Comparison of ENCODE assay signal across 11 cellular contexts in the genomic region with DNA sequence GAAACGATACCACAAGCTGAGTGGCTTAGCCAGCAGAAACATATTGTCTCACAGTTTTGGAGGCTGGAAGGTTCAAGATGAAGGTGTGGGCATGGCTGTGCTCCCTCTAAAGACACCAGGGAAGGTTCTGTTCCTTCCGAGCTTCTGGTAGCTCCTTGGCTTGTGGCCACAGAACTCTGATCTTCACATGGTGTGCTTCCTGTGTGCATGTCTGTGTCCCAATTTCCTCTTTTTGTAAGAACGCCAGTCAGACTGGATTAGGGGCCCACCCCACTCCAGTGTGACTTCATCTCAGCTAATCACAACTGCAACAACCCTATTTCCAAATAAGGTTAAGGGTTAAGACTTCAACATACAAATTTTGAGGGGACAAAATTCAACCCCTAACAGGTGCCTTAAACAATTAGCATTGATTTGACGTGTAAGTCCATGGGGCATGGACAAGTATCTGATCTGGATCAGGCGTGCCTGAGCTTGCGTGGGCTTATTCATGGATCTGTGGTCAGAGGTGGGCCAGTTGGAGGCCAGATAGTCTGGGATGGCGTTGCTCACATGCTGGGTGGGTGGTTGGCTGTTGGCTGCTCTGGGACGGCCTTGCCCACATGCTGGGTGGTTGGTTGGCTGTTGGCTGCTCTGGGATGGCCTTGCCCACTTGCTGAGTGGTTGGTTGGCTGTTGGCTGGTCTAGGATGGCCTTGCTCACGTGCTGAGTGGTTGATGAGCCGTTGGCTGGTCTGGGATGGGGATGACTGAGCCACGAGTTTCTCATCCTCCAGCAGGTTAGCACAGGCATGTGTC.
DNase-seq lines count a peak whose midpoint lies in the region; FAIRE-seq and TF ChIP-seq lines count a peak whose summit lies in the region.
"Had no signal": no experiment of that assay in that cellular context is flagged by ENCODE, and none has a peak within 500 bp of the region (broad histone marks: within the 10 kb centered on the region; RNA-seq: fewer than 3 reads in every experiment).

No MANE protein-coding gene starts in this region.

- H3K27ac ChIP-seq in kidney (ENCODE audit: low read depth in 2 of 2, low read length in 2 of 2) (peak overlapping the region in 1 of 2 donors; percentile 36), thymus (ENCODE audit: low read depth) (peak overlapping the region; percentile 68)
- H3K27ac ChIP-seq: hepatocyte had no signal

- no peak overlapping the region for H3K4me3 Mint-ChIP-seq in activated CD4-positive, alpha-beta memory T cell treated with anti-CD3 and anti-CD28 coated beads for 36 hours
- no peak overlapping the region for H3K4me3 Mint-ChIP-seq in activated CD4-positive, alpha-beta memory T cell treated with anti-CD3 and anti-CD28 coated beads, Interleukin-2, amount 10 ng/mL, durations not matched to agents 7 days and 5 days

- H3K27me3 Mint-ChIP-seq in activated CD4-positive, alpha-beta memory T cell treated with anti-CD3 and anti-CD28 coated beads for 36 hours: no peaks in the 10 kb centered on the region
- H3K27me3 Mint-ChIP-seq in activated CD4-positive, alpha-beta memory T cell treated with anti-CD3 and anti-CD28 coated beads, Interleukin-2, amount 10 ng/mL, durations not matched to agents 7 days and 5 days: no peaks in the 10 kb centered on the region

- H3K4me3 ChIP-seq in adipocyte (ENCODE audit: low read length) (no peak overlapping the region), kidney (ENCODE audit: low read length in 2 of 2) (no peak overlapping the region), thymus (ENCODE audit: low read length) (no peak overlapping the region)
- H3K4me3 ChIP-seq: hepatocyte had no signal

- POLR2A ChIA-PET in activated CD4-positive, alpha-beta memory T cell treated with anti-CD3 and anti-CD28 coated beads for 36 hours (lab: Charles Lee): no interaction called here
- POLR2A ChIA-PET in activated CD4-positive, alpha-beta memory T cell treated with anti-CD3 and anti-CD28 coated beads, Interleukin-2, amount 10 ng/mL, durations not matched to agents 7 days and 5 days (lab: Charles Lee): no interaction called here

- no peak for FAIRE-seq in kidney (lab: Jason Lieb, UNC)
- FAIRE-seq: A204.1 had no signal

- H3K36me3 ChIP-seq in adipocyte (ENCODE audit: control insufficient read depth, insufficient read depth, low read length, severe bottlenecking) (peaks cover 4% of the 10 kb centered on the region), kidney (ENCODE audit: control insufficient read depth in 1 of 2, insufficient read depth in 2 of 2, low read length in 2 of 2) (no peaks in the 10 kb centered on the region), thymus (ENCODE audit: control insufficient read depth, insufficient read depth) (peaks cover 57% of the 10 kb centered on the region)

- peak overlapping the region; percentile 33 for H3K27ac Mint-ChIP-seq in activated CD4-positive, alpha-beta memory T cell treated with anti-CD3 and anti-CD28 coated beads for 36 hours
- no peak overlapping the region for H3K27ac Mint-ChIP-seq in activated CD4-positive, alpha-beta memory T cell treated with anti-CD3 and anti-CD28 coated beads, Interleukin-2, amount 10 ng/mL, durations not matched to agents 7 days and 5 days

- intact Hi-C loops in activated CD4-positive, alpha-beta memory T cell treated with anti-CD3 and anti-CD28 coated beads for 36 hours (cut with micrococcal nuclease): no loop called here
- intact Hi-C loops in kidney (cut with DNase I): no loop called here

- TF ChIP-seq CTCF in kidney (IDR thresholded peaks at IDR 0.05; ENCODE audit: borderline replicate concordance, extremely low read depth, insufficient read depth): no peak

- 65% methylated on average over 11 of the region's 11 CpGs for WGBS in thymus

- H3K4me1 Mint-ChIP-seq in activated CD4-positive, alpha-beta memory T cell treated with anti-CD3 and anti-CD28 coated beads for 36 hours (ENCODE audit: low read depth): peaks cover 81% of the 10 kb centered on the region
- peaks cover 44% of the 10 kb centered on the region for H3K4me1 Mint-ChIP-seq in activated CD4-positive, alpha-beta memory T cell treated with anti-CD3 and anti-CD28 coated beads, Interleukin-2, amount 10 ng/mL, durations not matched to agents 7 days and 5 days

- CTCF ChIA-PET in activated CD4-positive, alpha-beta memory T cell treated with anti-CD3 and anti-CD28 coated beads for 36 hours (lab: Charles Lee): interaction anchor here (0.9 kb wide), 1 partner anchor 47 kb away, joined by 3 read pairs; no protein-coding TSS in a partner anchor
- CTCF ChIA-PET in activated CD4-positive, alpha-beta memory T cell treated with anti-CD3 and anti-CD28 coated beads, Interleukin-2, amount 10 ng/mL, durations not matched to agents 7 days and 5 days (lab: Charles Lee): no interaction called here

- peaks cover 47% of the 10 kb centered on the region for H3K36me3 Mint-ChIP-seq in activated CD4-positive, alpha-beta memory T cell treated with anti-CD3 and anti-CD28 coated beads for 36 hours
- H3K36me3 Mint-ChIP-seq in activated CD4-positive, alpha-beta memory T cell treated with anti-CD3 and anti-CD28 coated beads, Interleukin-2, amount 10 ng/mL, durations not matched to agents 7 days and 5 days (ENCODE audit: low read depth): peaks cover 69% of the 10 kb centered on the region

- H3K27me3 ChIP-seq in adipocyte (replicated peaks; ENCODE audit: control insufficient read depth, insufficient read depth, low read length): no peaks in the 10 kb centered on the region
- no peaks in the 10 kb centered on the region for H3K27me3 ChIP-seq in thymus (ENCODE audit: control insufficient read depth, insufficient read depth)
- H3K27me3 ChIP-seq: hepatocyte had no signal

- H3K9me3 ChIP-seq in adipocyte (ENCODE audit: control insufficient read depth, low read length) (no peaks in the 10 kb centered on the region), kidney (ENCODE audit: control insufficient read depth in 1 of 2, low read length in 2 of 2) (no peaks in the 10 kb centered on the region), thymus (ENCODE audit: control insufficient read depth) (no peaks in the 10 kb centered on the region)

- no peak for DNase-seq in activated CD4-positive, alpha-beta memory T cell treated with anti-CD3 and anti-CD28 coated beads for 36 hours
- DNase-seq in activated CD4-positive, alpha-beta memory T cell treated with anti-CD3 and anti-CD28 coated beads, Interleukin-2, amount 10 ng/mL, durations not matched to agents 7 days and 5 days: no peak
- no peak for DNase-seq in adipocyte (ENCODE audit: low read depth)
- DNase-seq in kidney: peak; percentile 51
- DNase-seq in NCI-H446 treated with DMSO at 0.1 percent for 48 hours (lab: John Stamatoyannopoulos, UW): no peak
- no peak for DNase-seq in NCI-H2171 (lab: John Stamatoyannopoulos, UW)
- DNase-seq in stimulated activated CD8-positive, alpha-beta memory T cell treated with anti-CD3 and anti-CD28 coated beads, Interleukin-4, amount 100 ng/mL, for 48 hours: no peak
- DNase-seq: stimulated activated CD4-positive, alpha-beta T cell treated with anti-CD3 and anti-CD28 coated beads, Interleukin-4, amount 100 ng/mL, for 1 hour had no signal

- H3K4me1 ChIP-seq in adipocyte (ENCODE audit: control insufficient read depth, insufficient read depth, low read length) (peaks cover 18% of the 10 kb centered on the region), kidney (ENCODE audit: control insufficient read depth in 1 of 2, insufficient read depth in 1 of 2, low read depth in 1 of 2, low read length in 2 of 2) (peaks cover 0 to 6% of the 10 kb centered on the region in 2 donors), thymus (ENCODE audit: control insufficient read depth, insufficient read depth, low read length) (peaks cover 7% of the 10 kb centered on the region)

- no peaks in the 10 kb centered on the region for H3K9me3 Mint-ChIP-seq in activated CD4-positive, alpha-beta memory T cell treated with anti-CD3 and anti-CD28 coated beads for 36 hours
- H3K9me3 Mint-ChIP-seq in activated CD4-positive, alpha-beta memory T cell treated with anti-CD3 and anti-CD28 coated beads, Interleukin-2, amount 10 ng/mL, durations not matched to agents 7 days and 5 days: no peaks in the 10 kb centered on the region

- H3K9ac ChIP-seq in adipocyte (ENCODE audit: low read length): peak overlapping the region; percentile 28
- H3K9ac ChIP-seq in kidney (ENCODE audit: low read length in 2 of 2): no peak overlapping the region
